In the genomic region with DNA sequence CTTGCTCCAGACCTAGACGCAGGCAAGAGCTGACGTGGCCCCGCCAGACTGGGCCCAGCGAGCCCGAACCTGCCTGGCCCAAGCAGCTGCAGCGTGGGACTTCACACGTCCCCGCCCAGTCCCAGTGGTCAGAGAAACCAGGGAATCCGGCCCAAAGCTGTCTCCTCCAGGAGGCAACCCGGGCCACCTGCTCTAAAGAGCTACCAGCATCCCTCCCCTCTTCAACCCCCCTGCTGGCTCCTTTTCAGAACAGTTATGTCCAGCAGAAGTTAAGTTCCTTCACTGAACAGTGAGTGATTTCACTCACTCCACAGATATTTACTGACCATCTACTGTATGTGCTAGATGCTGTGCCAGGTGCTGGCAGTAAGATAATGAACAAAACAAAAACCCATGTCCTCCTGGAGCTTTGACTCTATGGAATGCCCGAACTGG, we compare ENCODE assay signal across 1 cellular context.
TF ChIP-seq lines count a peak whose summit lies in the region.

No MANE protein-coding gene starts in this region.

TF ChIP-seq in GM23338, 12 proteins besides CTCF, POLR2A, EP300 and RAD21:
- TF ChIP-seq, protein P1, sequence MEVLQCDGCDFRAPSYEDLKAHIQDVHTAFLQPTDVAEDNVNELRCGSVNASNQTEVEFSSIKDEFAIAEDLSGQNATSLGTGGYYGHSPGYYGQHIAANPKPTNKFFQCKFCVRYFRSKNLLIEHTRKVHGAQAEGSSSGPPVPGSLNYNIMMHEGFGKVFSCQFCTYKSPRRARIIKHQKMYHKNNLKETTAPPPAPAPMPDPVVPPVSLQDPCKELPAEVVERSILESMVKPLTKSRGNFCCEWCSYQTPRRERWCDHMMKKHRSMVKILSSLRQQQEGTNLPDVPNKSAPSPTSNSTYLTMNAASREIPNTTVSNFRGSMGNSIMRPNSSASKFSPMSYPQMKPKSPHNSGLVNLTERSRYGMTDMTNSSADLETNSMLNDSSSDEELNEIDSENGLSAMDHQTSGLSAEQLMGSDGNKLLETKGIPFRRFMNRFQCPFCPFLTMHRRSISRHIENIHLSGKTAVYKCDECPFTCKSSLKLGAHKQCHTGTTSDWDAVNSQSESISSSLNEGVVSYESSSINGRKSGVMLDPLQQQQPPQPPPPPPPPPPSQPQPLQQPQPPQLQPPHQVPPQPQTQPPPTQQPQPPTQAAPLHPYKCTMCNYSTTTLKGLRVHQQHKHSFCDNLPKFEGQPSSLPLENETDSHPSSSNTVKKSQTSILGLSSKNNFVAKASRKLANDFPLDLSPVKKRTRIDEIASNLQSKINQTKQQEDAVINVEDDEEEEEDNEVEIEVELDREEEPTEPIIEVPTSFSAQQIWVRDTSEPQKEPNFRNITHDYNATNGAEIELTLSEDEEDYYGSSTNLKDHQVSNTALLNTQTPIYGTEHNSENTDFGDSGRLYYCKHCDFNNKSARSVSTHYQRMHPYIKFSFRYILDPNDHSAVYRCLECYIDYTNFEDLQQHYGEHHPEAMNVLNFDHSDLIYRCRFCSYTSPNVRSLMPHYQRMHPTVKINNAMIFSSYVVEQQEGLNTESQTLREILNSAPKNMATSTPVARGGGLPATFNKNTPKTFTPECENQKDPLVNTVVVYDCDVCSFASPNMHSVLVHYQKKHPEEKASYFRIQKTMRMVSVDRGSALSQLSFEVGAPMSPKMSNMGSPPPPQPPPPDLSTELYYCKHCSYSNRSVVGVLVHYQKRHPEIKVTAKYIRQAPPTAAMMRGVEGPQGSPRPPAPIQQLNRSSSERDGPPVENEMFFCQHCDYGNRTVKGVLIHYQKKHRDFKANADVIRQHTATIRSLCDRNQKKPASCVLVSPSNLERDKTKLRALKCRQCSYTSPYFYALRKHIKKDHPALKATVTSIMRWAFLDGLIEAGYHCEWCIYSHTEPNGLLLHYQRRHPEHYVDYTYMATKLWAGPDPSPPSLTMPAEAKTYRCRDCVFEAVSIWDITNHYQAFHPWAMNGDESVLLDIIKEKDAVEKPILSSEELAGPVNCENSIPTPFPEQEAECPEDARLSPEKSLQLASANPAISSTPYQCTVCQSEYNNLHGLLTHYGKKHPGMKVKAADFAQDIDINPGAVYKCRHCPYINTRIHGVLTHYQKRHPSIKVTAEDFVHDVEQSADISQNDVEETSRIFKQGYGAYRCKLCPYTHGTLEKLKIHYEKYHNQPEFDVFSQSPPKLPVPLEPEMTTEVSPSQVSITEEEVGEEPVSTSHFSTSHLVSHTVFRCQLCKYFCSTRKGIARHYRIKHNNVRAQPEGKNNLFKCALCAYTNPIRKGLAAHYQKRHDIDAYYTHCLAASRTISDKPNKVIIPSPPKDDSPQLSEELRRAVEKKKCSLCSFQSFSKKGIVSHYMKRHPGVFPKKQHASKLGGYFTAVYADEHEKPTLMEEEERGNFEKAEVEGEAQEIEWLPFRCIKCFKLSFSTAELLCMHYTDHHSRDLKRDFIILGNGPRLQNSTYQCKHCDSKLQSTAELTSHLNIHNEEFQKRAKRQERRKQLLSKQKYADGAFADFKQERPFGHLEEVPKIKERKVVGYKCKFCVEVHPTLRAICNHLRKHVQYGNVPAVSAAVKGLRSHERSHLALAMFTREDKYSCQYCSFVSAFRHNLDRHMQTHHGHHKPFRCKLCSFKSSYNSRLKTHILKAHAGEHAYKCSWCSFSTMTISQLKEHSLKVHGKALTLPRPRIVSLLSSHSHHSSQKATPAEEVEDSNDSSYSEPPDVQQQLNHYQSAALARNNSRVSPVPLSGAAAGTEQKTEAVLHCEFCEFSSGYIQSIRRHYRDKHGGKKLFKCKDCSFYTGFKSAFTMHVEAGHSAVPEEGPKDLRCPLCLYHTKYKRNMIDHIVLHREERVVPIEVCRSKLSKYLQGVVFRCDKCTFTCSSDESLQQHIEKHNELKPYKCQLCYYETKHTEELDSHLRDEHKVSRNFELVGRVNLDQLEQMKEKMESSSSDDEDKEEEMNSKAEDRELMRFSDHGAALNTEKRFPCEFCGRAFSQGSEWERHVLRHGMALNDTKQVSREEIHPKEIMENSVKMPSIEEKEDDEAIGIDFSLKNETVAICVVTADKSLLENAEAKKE (CRISPR knock-in tag; IDR thresholded peaks at IDR 0.05), result no peak
- no peak for TF ChIP-seq STAT1 (IDR thresholded peaks at IDR 0.05; ENCODE audit: unreplicated experiment)
- peak; percentile 47 for TF ChIP-seq EZH2phosphoT487 (IDR thresholded peaks at IDR 0.05; ENCODE audit: unreplicated experiment)
- TF ChIP-seq POLR2AphosphoS5 (IDR thresholded peaks at IDR 0.05; ENCODE audit: low read depth), result no peak
- TF ChIP-seq NANOG (IDR thresholded peaks at IDR 0.05; ENCODE audit: borderline replicate concordance), result no peak
- TF ChIP-seq, protein P2, sequence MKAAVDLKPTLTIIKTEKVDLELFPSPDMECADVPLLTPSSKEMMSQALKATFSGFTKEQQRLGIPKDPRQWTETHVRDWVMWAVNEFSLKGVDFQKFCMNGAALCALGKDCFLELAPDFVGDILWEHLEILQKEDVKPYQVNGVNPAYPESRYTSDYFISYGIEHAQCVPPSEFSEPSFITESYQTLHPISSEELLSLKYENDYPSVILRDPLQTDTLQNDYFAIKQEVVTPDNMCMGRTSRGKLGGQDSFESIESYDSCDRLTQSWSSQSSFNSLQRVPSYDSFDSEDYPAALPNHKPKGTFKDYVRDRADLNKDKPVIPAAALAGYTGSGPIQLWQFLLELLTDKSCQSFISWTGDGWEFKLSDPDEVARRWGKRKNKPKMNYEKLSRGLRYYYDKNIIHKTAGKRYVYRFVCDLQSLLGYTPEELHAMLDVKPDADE (IDR thresholded peaks at IDR 0.05), result no peak
- peak; percentile 86 for TF ChIP-seq EZH2 (IDR thresholded peaks at IDR 0.05; ENCODE audit: low read depth, unreplicated experiment)
TF ChIP-seq in GM23338: peak in this region for 2.
